ENCODE assay signal across 11 cellular contexts in the genomic region with DNA sequence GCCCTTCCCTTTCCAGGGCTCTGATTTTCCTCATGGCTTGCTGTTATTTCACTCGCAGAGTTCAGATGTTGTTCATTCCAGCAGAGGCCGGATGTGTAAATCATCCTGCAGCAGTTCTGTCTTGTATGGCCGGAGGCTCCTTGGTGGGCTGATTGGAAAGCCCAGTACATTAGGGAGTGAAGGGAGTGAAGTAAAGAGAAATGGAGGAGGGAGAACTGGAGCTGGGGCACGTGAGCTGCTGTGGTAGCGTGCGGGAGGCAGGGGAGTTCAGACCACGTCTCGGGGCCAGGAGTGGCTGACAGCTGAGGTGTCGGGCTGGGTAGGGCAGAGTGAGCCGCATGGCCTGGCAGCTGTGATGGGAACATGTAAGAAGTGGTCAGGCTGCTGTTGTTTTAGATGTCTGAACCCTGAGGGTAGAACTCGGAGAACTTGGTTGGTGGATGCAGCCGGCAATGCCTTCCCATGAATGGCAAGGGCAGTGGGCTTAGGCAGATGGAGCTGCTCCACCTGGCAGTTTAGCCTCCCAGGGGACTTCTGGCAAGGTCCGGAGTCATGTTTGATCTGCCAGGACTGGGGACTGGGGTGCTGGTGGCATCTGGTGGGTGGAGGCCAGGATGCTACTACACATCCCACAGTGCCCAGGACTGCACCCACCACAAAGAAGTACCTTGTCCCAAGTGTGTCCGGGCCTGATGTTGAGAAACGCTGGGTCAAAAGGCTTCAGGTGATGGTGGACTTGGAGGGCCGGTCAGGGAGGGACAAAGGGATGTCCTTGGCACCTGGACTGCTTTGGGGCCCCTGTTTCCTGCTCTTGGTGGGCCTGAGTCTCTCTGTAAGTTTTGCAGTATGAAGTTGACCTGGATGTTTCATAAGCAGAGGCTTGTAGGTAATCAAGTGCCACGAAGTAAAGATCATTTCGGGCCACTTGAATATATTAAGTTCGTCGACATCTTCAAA. TPM values are rescaled to one million over a fixed set of nuclear protein-coding genes. Genes with fewer than 3 reads are reported as not detected.
DNase-seq lines count a peak whose midpoint lies in the region; ATAC-seq, FAIRE-seq and TF ChIP-seq lines count a peak whose summit lies in the region.
"Had no signal": no experiment of that assay in that cellular context is flagged by ENCODE, and none has a peak within 500 bp of the region (broad histone marks: within the 10 kb centered on the region; RNA-seq: fewer than 3 reads in every experiment).

No MANE protein-coding gene starts in this region.

- H3K27ac ChIP-seq in K562 (ENCODE audit: extremely low read depth, low read depth, low read length): peak overlapping the region; percentile 59; the same call in 2 of the 3 replicates
- H3K27ac ChIP-seq in keratinocyte (ENCODE audit: control insufficient read depth, insufficient read depth, low read length): peak overlapping the region; percentile 97
- peak overlapping the region; percentile 57 to 84 for H3K27ac ChIP-seq in small intestine (ENCODE audit: low read depth in 1 of 2, low read length in 1 of 2)
- H3K27ac ChIP-seq: cardiac muscle cell had no signal

- no peak for TF ChIP-seq CTCF in HFF-Myc (IDR thresholded peaks at IDR 0.05; ENCODE audit: low read depth, low read length, missing control alignments)
- no peak for TF ChIP-seq CTCF in K562 (IDR thresholded peaks at IDR 0.05 in 2 of 3, conservative IDR thresholded peaks at IDR 0.05 in 1 of 3; ENCODE audit: insufficient read depth in 2 of 3, low read depth in 1 of 3, low read length in 3 of 3)
- TF ChIP-seq CTCF in keratinocyte (optimal IDR thresholded peaks at IDR 0.05 in 1 of 3, IDR thresholded peaks at IDR 0.05 in 1 of 3, conservative IDR thresholded peaks at IDR 0.05 in 1 of 3; ENCODE audit: extremely low read depth in 1 of 3, insufficient read depth in 2 of 3, low read length in 3 of 3): no peak

- H3K27me3 ChIP-seq in K562 (ENCODE audit: control insufficient read depth in 2 of 2, insufficient read depth in 2 of 2, low read length in 2 of 2): peaks cover 6 to 22% of the 10 kb centered on the region in 2 experiments; a peak in 4 of 5 replicates
- no peaks in the 10 kb centered on the region for H3K27me3 ChIP-seq in keratinocyte (ENCODE audit: control insufficient read depth, extremely low read depth, insufficient read depth, low read length)
- H3K27me3 ChIP-seq in small intestine (ENCODE audit: control insufficient read depth in 2 of 2, insufficient read depth in 2 of 2, low read length in 2 of 2): no peaks in the 10 kb centered on the region
- H3K27me3 ChIP-seq: cardiac muscle cell had no signal

- H3K9me3 ChIP-seq in K562 (replicated peaks; ENCODE audit: control insufficient read depth, insufficient read depth, low read depth, low read length): no peaks in the 10 kb centered on the region
- H3K9me3 ChIP-seq in keratinocyte (ENCODE audit: control insufficient read depth, low read depth, low read length): no peaks in the 10 kb centered on the region
- no peaks in the 10 kb centered on the region for H3K9me3 ChIP-seq in small intestine (ENCODE audit: control insufficient read depth, low read depth)
- H3K9me3 ChIP-seq: mucosa of descending colon had no signal

- dilution Hi-C loops in keratinocyte (cut with MboI; ENCODE audit: extremely low pct_ligation_motif_present, low sequenced_read_pairs): no loop called here

- FAIRE-seq in K562 (lab: Jason Lieb, UNC) (no peak), keratinocyte (lab: Jason Lieb, UNC) (peak; percentile 44), small intestine (lab: Jason Lieb, UNC) (no peak)

- H3K4me1 ChIP-seq in K562 (replicated peaks in 1 of 2; ENCODE audit: control insufficient read depth in 2 of 2, insufficient read depth in 2 of 2, low read length in 2 of 2): peaks cover 8 to 26% of the 10 kb centered on the region in 2 experiments
- H3K4me1 ChIP-seq in keratinocyte (ENCODE audit: control insufficient read depth, extremely low read depth, insufficient read depth, low read length): peaks cover 84% of the 10 kb centered on the region
- peaks cover 3 to 18% of the 10 kb centered on the region in 2 donors for H3K4me1 ChIP-seq in small intestine (ENCODE audit: control insufficient read depth in 2 of 2, insufficient read depth in 1 of 2, low read depth in 1 of 2, low read length in 1 of 2)

- in situ Hi-C loops in K562 (cut with MboI): no loop called here

- peak overlapping the region; percentile 28; the same call in 1 of the 2 replicates for H3K4me2 ChIP-seq in K562 (ENCODE audit: insufficient read depth, low read length)
- peak overlapping the region; percentile 87 for H3K4me2 ChIP-seq in keratinocyte (ENCODE audit: control insufficient read depth, extremely low read depth, insufficient read depth, low read depth, low read length)

- intact Hi-C loops in K562 (cut with micrococcal nuclease): no loop called here

- BruUV-seq in K562 (replicated peaks; lab: Mats Ljungman, UMichigan): no TSS peak

- TF ChIP-seq RAD21 in K562 (CRISPR knock-in tag; conservative IDR thresholded peaks at IDR 0.05 in 1 of 2, IDR thresholded peaks at IDR 0.05 in 1 of 2): no peak

- no peak overlapping the region for H2AFZ ChIP-seq in K562 (ENCODE audit: low read depth, low read length)
- no peak overlapping the region for H2AFZ ChIP-seq in keratinocyte (ENCODE audit: control insufficient read depth, low read length)

- H3K9me1 ChIP-seq in K562 (ENCODE audit: control insufficient read depth, insufficient read depth, low read length) (no peaks in the 10 kb centered on the region), keratinocyte (ENCODE audit: control insufficient read depth, extremely low read depth, insufficient read depth, low read length) (peaks cover 3% of the 10 kb centered on the region)

- POLR2A ChIA-PET in K562 (lab: Yijun Ruan, JAX): interaction anchor here (0.6 to 1.2 kb wide), 2 partner anchors 12 to 65 kb away, joined by 3 to 4 read pairs; no protein-coding TSS in a partner anchor

- WGBS in K562 (ENCODE audit: insufficient coverage, low coverage, missing lambda C conversion rate): 71% methylated on average over 19 of the region's 20 CpGs
- 79 to 89% (median 84%) methylated on average over 20 of the region's 20 CpGs for WGBS in small intestine, 3 donors

- H3K9ac ChIP-seq in K562 (ENCODE audit: insufficient read depth in 1 of 2, low read depth in 2 of 2, low read length in 2 of 2): 0 out of 4 replicates have a peak overlapping the region, but pooled peaks of 1 of the 2 experiments have one; percentile 27
- peak overlapping the region; percentile 85 for H3K9ac ChIP-seq in keratinocyte (ENCODE audit: control insufficient read depth, extremely low read depth, insufficient read depth, low read length)

- H3K79me2 ChIP-seq in K562 (ENCODE audit: control insufficient read depth, insufficient read depth, low read length) (no peaks in the 10 kb centered on the region; the same call in 2 of the 3 replicates), keratinocyte (ENCODE audit: control insufficient read depth, insufficient read depth, low read length) (peaks cover 85% of the 10 kb centered on the region)

- DNase-seq in HFF-Myc (ENCODE audit: extremely low read depth, low read depth) (peak; percentile 61), K562 (ENCODE audit: extremely low read depth in 1 of 4, low spot score in 3 of 4) (no peak), keratinocyte (ENCODE audit: low read depth, low spot score) (no peak), small intestine (no peak), hippocampal formation (lab: John Stamatoyannopoulos, UW) (no peak), NCI-H748 (lab: John Stamatoyannopoulos, UW; ENCODE audit: unreplicated experiment) (no peak)
- no peak for DNase-seq in activated T-cell treated with anti-CD3 and anti-CD28 coated beads, Interleukin-2, amount 50 U/mL, for 48 hours
- DNase-seq: mucosa of descending colon, NCI-H1436 had no signal

- TF ChIP-seq POLR2A in K562 (conservative IDR thresholded peaks at IDR 0.05): no peak

- CTCF ChIA-PET in K562 (lab: Yijun Ruan, JAX; ENCODE audit: low intra/inter-chr PET ratio): no interaction called here

- H3K4me3 ChIP-seq in HFF-Myc (replicated peaks; ENCODE audit: low read depth, low read length) (peak overlapping the region; percentile 20), K562 (no peak overlapping the region), keratinocyte (ENCODE audit: control insufficient read depth in 2 of 3, extremely low read depth in 1 of 3, insufficient read depth in 2 of 3, low read depth in 1 of 3, low read length in 3 of 3) (peak overlapping the region; percentile 16 to 48 (median 41)), small intestine (ENCODE audit: low read depth in 1 of 2, low read length in 2 of 2) (no peak overlapping the region)
- H3K4me3 ChIP-seq: cardiac muscle cell, mucosa of descending colon had no signal

- H3K36me3 ChIP-seq in K562 (ENCODE audit: control insufficient read depth, insufficient read depth, low read length) (no peaks in the 10 kb centered on the region), keratinocyte (ENCODE audit: control insufficient read depth in 2 of 2, extremely low read depth in 1 of 2, insufficient read depth in 2 of 2, low read length in 2 of 2) (peaks cover 0 to 9% of the 10 kb centered on the region in 2 experiments), small intestine (ENCODE audit: control insufficient read depth in 2 of 2, insufficient read depth in 2 of 2, low read length in 2 of 2) (no peaks in the 10 kb centered on the region)
- H3K36me3 ChIP-seq: cardiac muscle cell had no signal

- TF ChIP-seq EP300 in K562 (IDR thresholded peaks at IDR 0.05; ENCODE audit: low read length): no peak

- peaks cover 3% of the 10 kb centered on the region; the same call in 1 of the 2 replicates for H4K20me1 ChIP-seq in K562 (replicated peaks; ENCODE audit: control insufficient read depth, insufficient read depth, low read length)
- no peaks in the 10 kb centered on the region for H4K20me1 ChIP-seq in keratinocyte (ENCODE audit: control insufficient read depth, extremely low read depth, insufficient read depth, low read length)

- ATAC-seq in K562 (no peak), GM18861 (IDR thresholded peaks at IDR 0.05; ENCODE audit: unreplicated experiment) (no peak)

RNA-seq across cellular contexts. Expression of gene ASAP2, which starts 29.1 kb away (rescaled TPM):
- 10.7 and 26.2 TPM in 2 replicates for total RNA-seq in K562 (2011; cell fraction: chromatin; rRNA removed; ENCODE audit: low replicate concordance)
- total RNA-seq in K562 (2011; cell fraction: nucleolus; rRNA removed): 4.8 and 8.2 TPM in 2 replicates
- total RNA-seq in K562 (2011; cell fraction: nucleoplasm; rRNA removed): 11.8 and 12.5 TPM in 2 replicates
- total RNA-seq in K562 (2014; rRNA removed) (2.1 and 2.3 TPM in 2 replicates), K562 (2014; rRNA removed; fragmentation: Illumina TruSeq; extraction: Trizol) (3.0 and 3.1 TPM in 2 replicates), K562 (2015; rRNA removed; fragmentation: Illumina TruSeq; extraction: Trizol) (2.3 and 3.2 TPM in 2 replicates), K562 (2021) (4.3 and 5.5 TPM in 2 replicates)
- polyA plus RNA-seq in K562 (2011; rRNA removed) (3.1 and 8.7 TPM in 2 replicates), K562 (2014; fragmentation: Illumina TruSeq; extraction: Trizol) (2.4 and 3.2 TPM in 2 replicates), K562 (2014; fragmentation: Nextera tagmentation; extraction: Ambion mirVana) (under 1 TPM; 0.06 to 0.07 TPM), K562 (2014; rRNA removed) (2.2 and 3.3 TPM in 2 replicates), keratinocyte (30.7 to 59.6 TPM (median 54.2 TPM) in 3 replicates), small intestine (10 to 100 TPM; 10.8 to 21.9 (median 14.6) TPM)
- 1.3 and 5.1 TPM in 2 replicates for polyA plus RNA-seq in K562 (2011; cell fraction: cytosol; rRNA removed)
- polyA plus RNA-seq in K562 (2011; cell fraction: nucleus; rRNA removed): 5.7 and 20.6 TPM in 2 replicates
- 2.3 and 2.7 TPM in 2 replicates for polyA plus RNA-seq in K562 (2012)
- polyA minus RNA-seq in K562 (2011; rRNA and poly(A)+ RNA removed): 7.4 and 13.7 TPM in 2 replicates
- 2.7 and 4.9 TPM in 2 replicates for polyA minus RNA-seq in K562 (2011; cell fraction: cytosol; rRNA and poly(A)+ RNA removed)
- polyA minus RNA-seq in K562 (2011; cell fraction: nucleus; rRNA and poly(A)+ RNA removed): 3.9 and 19.9 TPM in 2 replicates
- polyA plus RNA-seq in keratinocyte (2011; ENCODE audit: low read depth): 44.6 TPM
- polyA plus RNA-seq in keratinocyte (2011; cell fraction: cytosol; rRNA removed): 37.2 and 58.2 TPM in 2 replicates
- polyA plus RNA-seq in keratinocyte (2011; cell fraction: nucleus; rRNA removed): 62.7 and 72.9 TPM in 2 replicates
- 21.4 and 42.3 TPM in 2 replicates for polyA plus RNA-seq in keratinocyte (2012; ENCODE audit: low replicate concordance)
- polyA minus RNA-seq in keratinocyte: 32.0 to 96.8 TPM (median 59.0 TPM) in 3 replicates
- 34.7 TPM for polyA minus RNA-seq in keratinocyte (2011; cell fraction: cytosol; rRNA and poly(A)+ RNA removed)
- polyA minus RNA-seq in keratinocyte (2011; cell fraction: nucleus; rRNA and poly(A)+ RNA removed): 47.7 and 89.0 TPM in 2 replicates

Comparison
In these comparisons a context has a peak if more than half of its experiments do, and no peak if none do; other contexts are left out.
1. H3K4me3 ChIP-seq: peak in HFF-Myc (single experiment) and keratinocyte (3 of 3); none in K562 (single experiment) and small intestine (0 of 2).
2. Peak in every context shown above with its lines, with median percentiles within 50 percentile points of each other: H3K27ac ChIP-seq.